ENCODE assay signal across 25 cellular contexts in genomic region chr12:87152841-87153528, GRCh38.
"Had no signal": no experiment of that assay in that cellular context is flagged by ENCODE, and none has a peak within 500 bp of the region (broad histone marks: within the 10 kb centered on the region; RNA-seq: fewer than 3 reads in every experiment).

No MANE protein-coding gene starts in this region.

- H3K36me3 ChIP-seq: adrenal gland, ascending aorta, brain microvascular endothelial cell, esophagus muscularis mucosa, left lung, tibial artery had no signal

- H3K27me3 Mint-ChIP-seq: activated B cell treated with CpG ODN at 0.5 μM for 24 hours; activated CD4-positive, alpha-beta T cell treated with anti-CD3 and anti-CD28 coated beads for 36 hours; activated CD8-positive, alpha-beta memory T cell treated with anti-CD3 and anti-CD28 coated beads, Interleukin-2, amount 10 ng/mL, durations not matched to agents 7 days and 5 days; stimulated activated naive CD8-positive, alpha-beta T cell treated with anti-CD3 and anti-CD28 coated beads, Interleukin-15, amount 100 ng/mL, for 72 hours had no signal

- H3K4me1 ChIP-seq: adrenal gland, esophagus muscularis mucosa, left lung had no signal

- DNase-seq: activated B cell treated with CpG ODN at 0.5 μM for 24 hours; activated CD4-positive, alpha-beta T cell treated with anti-CD3 and anti-CD28 coated beads for 36 hours; activated CD8-positive, alpha-beta memory T cell treated with anti-CD3 and anti-CD28 coated beads, Interleukin-2, amount 10 ng/mL, durations not matched to agents 7 days and 5 days; activated CD8-positive, alpha-beta T cell treated with anti-CD3 and anti-CD28 coated beads, Interleukin-2, amount 10 ng/mL, durations not matched to agents 7 days and 5 days; activated naive CD4-positive, alpha-beta T cell; activated T-cell treated with anti-CD3 and anti-CD28 coated beads, Interleukin-2, amount 50 U/mL, for 48 hours; adrenal gland; brain microvascular endothelial cell; central memory CD4-positive, alpha-beta T cell; dermis blood vessel endothelial cell; effector CD4-positive, alpha-beta T cell; left lung; stimulated activated CD4-positive, alpha-beta T cell treated with anti-CD3 and anti-CD28 coated beads, Interleukin-4, amount 100 ng/mL, for 24 hours; stimulated activated naive CD8-positive, alpha-beta T cell treated with anti-CD3 and anti-CD28 coated beads, Interleukin-15, amount 100 ng/mL, for 72 hours; substantia nigra; T-helper 1 cell; tibial artery had no signal

- H3K36me3 Mint-ChIP-seq: activated CD8-positive, alpha-beta memory T cell treated with anti-CD3 and anti-CD28 coated beads, Interleukin-2, amount 10 ng/mL, durations not matched to agents 7 days and 5 days; activated naive CD4-positive, alpha-beta T cell treated with anti-CD3 and anti-CD28 coated beads, Interleukin-2, amount 50 U/mL, for 72 hours; stimulated activated effector memory CD8-positive, alpha-beta T cell treated with anti-CD3 and anti-CD28 coated beads, Interleukin-12 subunit alpha, Interleukin-12 subunit beta, amount 100 ng/mL, for 72 hours had no signal

- H3K4me3 Mint-ChIP-seq: activated B cell treated with CpG ODN at 0.5 μM for 24 hours; activated CD4-positive, alpha-beta T cell treated with anti-CD3 and anti-CD28 coated beads for 36 hours; activated CD8-positive, alpha-beta memory T cell treated with anti-CD3 and anti-CD28 coated beads, Interleukin-2, amount 10 ng/mL, durations not matched to agents 7 days and 5 days; activated CD8-positive, alpha-beta T cell treated with anti-CD3 and anti-CD28 coated beads, Interleukin-2, amount 10 ng/mL, durations not matched to agents 7 days and 5 days; nephron; stimulated activated effector memory CD8-positive, alpha-beta T cell treated with anti-CD3 and anti-CD28 coated beads, Interleukin-12 subunit alpha, Interleukin-12 subunit beta, amount 100 ng/mL, for 72 hours; stimulated activated naive CD8-positive, alpha-beta T cell treated with anti-CD3 and anti-CD28 coated beads, Interleukin-15, amount 100 ng/mL, for 72 hours; T-helper 2 cell treated with Interferon-gamma antibody and Interleukin-4, amounts not matched to agents 5 μg/mL and 100 μg/mL, for 36 hours had no signal

- ATAC-seq: activated CD4-positive, alpha-beta T cell treated with anti-CD3 and anti-CD28 coated beads for 36 hours; activated CD8-positive, alpha-beta memory T cell treated with anti-CD3 and anti-CD28 coated beads, Interleukin-2, amount 10 ng/mL, durations not matched to agents 7 days and 5 days; activated CD8-positive, alpha-beta T cell treated with anti-CD3 and anti-CD28 coated beads, Interleukin-2, amount 10 ng/mL, durations not matched to agents 7 days and 5 days; activated naive CD4-positive, alpha-beta T cell treated with anti-CD3 and anti-CD28 coated beads, Interleukin-2, amount 50 U/mL, for 72 hours; left lung; sciatic nerve; stimulated activated effector memory CD8-positive, alpha-beta T cell treated with anti-CD3 and anti-CD28 coated beads, Interleukin-12 subunit alpha, Interleukin-12 subunit beta, amount 100 ng/mL, for 72 hours; stimulated activated naive CD8-positive, alpha-beta T cell treated with anti-CD3 and anti-CD28 coated beads, Interleukin-15, amount 100 ng/mL, for 72 hours had no signal

- H3K27me3 ChIP-seq: adrenal gland, ascending aorta, brain microvascular endothelial cell, esophagus muscularis mucosa, left lung, tibial artery had no signal

- H3K4me3 ChIP-seq: adrenal gland, ascending aorta, esophagus muscularis mucosa, left lung, skin epidermis, tibial artery had no signal

- H3K4me1 Mint-ChIP-seq: activated B cell treated with CpG ODN at 0.5 μM for 24 hours; activated CD4-positive, alpha-beta T cell treated with anti-CD3 and anti-CD28 coated beads for 36 hours; activated CD8-positive, alpha-beta memory T cell treated with anti-CD3 and anti-CD28 coated beads, Interleukin-2, amount 10 ng/mL, durations not matched to agents 7 days and 5 days; nephron; stimulated activated effector memory CD8-positive, alpha-beta T cell treated with anti-CD3 and anti-CD28 coated beads, Interleukin-12 subunit alpha, Interleukin-12 subunit beta, amount 100 ng/mL, for 72 hours; stimulated activated naive CD8-positive, alpha-beta T cell treated with anti-CD3 and anti-CD28 coated beads, Interleukin-15, amount 100 ng/mL, for 72 hours had no signal

- H3K27ac ChIP-seq: adrenal gland, ascending aorta, brain microvascular endothelial cell, esophagus muscularis mucosa, left lung, skin epidermis, tibial artery had no signal

- H3K27ac Mint-ChIP-seq: activated B cell treated with CpG ODN at 0.5 μM for 24 hours; activated CD4-positive, alpha-beta T cell treated with anti-CD3 and anti-CD28 coated beads for 36 hours; activated CD8-positive, alpha-beta memory T cell treated with anti-CD3 and anti-CD28 coated beads, Interleukin-2, amount 10 ng/mL, durations not matched to agents 7 days and 5 days; activated CD8-positive, alpha-beta T cell treated with anti-CD3 and anti-CD28 coated beads, Interleukin-2, amount 10 ng/mL, durations not matched to agents 7 days and 5 days; activated naive CD4-positive, alpha-beta T cell treated with anti-CD3 and anti-CD28 coated beads, Interleukin-2, amount 50 U/mL, for 72 hours; nephron; stimulated activated effector memory CD8-positive, alpha-beta T cell treated with anti-CD3 and anti-CD28 coated beads, Interleukin-12 subunit alpha, Interleukin-12 subunit beta, amount 100 ng/mL, for 72 hours; stimulated activated naive CD8-positive, alpha-beta T cell treated with anti-CD3 and anti-CD28 coated beads, Interleukin-15, amount 100 ng/mL, for 72 hours; T-helper 2 cell treated with Interferon-gamma antibody and Interleukin-4, amounts not matched to agents 5 μg/mL and 100 μg/mL, for 36 hours had no signal

- H3K9me3 ChIP-seq: adrenal gland, ascending aorta, esophagus muscularis mucosa, left lung, tibial artery had no signal
